ENCODE assay signal across 9 cellular contexts in the genomic region with DNA sequence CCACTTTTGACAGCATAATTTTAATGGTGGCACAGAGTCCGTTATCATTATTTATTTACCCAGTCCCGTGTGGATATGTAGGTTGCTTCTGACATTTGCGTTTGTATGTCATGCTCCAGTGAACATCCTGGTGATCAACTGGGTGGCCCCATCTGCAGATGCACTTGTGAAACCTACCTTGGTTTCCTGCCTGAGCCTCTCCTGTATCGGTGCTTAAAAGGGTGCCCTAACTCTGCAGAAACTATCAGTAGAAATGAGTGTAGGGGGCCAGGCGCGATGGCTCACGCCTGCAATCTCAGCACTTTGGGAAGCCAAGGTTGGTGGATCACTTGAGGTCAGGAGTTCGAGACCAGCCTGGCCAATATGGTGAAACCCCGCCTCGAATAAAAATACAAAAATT.
DNase-seq lines count a peak whose midpoint lies in the region; ATAC-seq and TF ChIP-seq lines count a peak whose summit lies in the region.
"Had no signal": no experiment of that assay in that cellular context is flagged by ENCODE, and none has a peak within 500 bp of the region (broad histone marks: within the 10 kb centered on the region; RNA-seq: fewer than 3 reads in every experiment).

No MANE protein-coding gene starts in this region.

- WGBS in SK-N-SH (ENCODE audit: low lambda C conversion rate): 93% methylated on average over 10 of the region's 10 CpGs
- 91% methylated on average over 10 of the region's 10 CpGs for WGBS in esophagus muscularis mucosa

- H3K9me3 Mint-ChIP-seq in activated CD4-positive, alpha-beta memory T cell treated with anti-CD3 and anti-CD28 coated beads, Interleukin-2, amount 10 ng/mL, durations not matched to agents 7 days and 5 days: no peaks in the 10 kb centered on the region

- H3K9me3 ChIP-seq in SK-N-SH (no peaks in the 10 kb centered on the region), esophagus muscularis mucosa (no peaks in the 10 kb centered on the region)
- H3K9me3 ChIP-seq: prostate gland had no signal

- TF ChIP-seq EP300 in SK-N-SH (IDR thresholded peaks at IDR 0.05; ENCODE audit: borderline replicate concordance in 1 of 2, low read depth in 1 of 2, low read length in 1 of 2) (no peak), esophagus muscularis mucosa (IDR thresholded peaks at IDR 0.05) (no peak)

- H3K36me3 ChIP-seq in SK-N-SH (replicated peaks in 1 of 2; ENCODE audit: control insufficient read depth in 1 of 2, insufficient read depth in 2 of 2, low read length in 1 of 2) (no peaks in the 10 kb centered on the region), esophagus muscularis mucosa (no peaks in the 10 kb centered on the region)
- H3K36me3 ChIP-seq: prostate gland had no signal

- no peaks in the 10 kb centered on the region for H3K9me2 ChIP-seq in SK-N-SH

- H3K36me3 Mint-ChIP-seq in activated CD4-positive, alpha-beta memory T cell treated with anti-CD3 and anti-CD28 coated beads, Interleukin-2, amount 10 ng/mL, durations not matched to agents 7 days and 5 days (ENCODE audit: low read depth): no peaks in the 10 kb centered on the region

- TF ChIP-seq CTCF in SK-N-SH (IDR thresholded peaks at IDR 0.05) (no peak), esophagus muscularis mucosa (IDR thresholded peaks at IDR 0.05) (no peak)

- H3K79me2 ChIP-seq in SK-N-SH (ENCODE audit: insufficient read depth): no peaks in the 10 kb centered on the region

- H3K4me3 Mint-ChIP-seq in activated CD4-positive, alpha-beta memory T cell treated with anti-CD3 and anti-CD28 coated beads, Interleukin-2, amount 10 ng/mL, durations not matched to agents 7 days and 5 days: peak overlapping the region; percentile 45

- H3K27me3 Mint-ChIP-seq in activated CD4-positive, alpha-beta memory T cell treated with anti-CD3 and anti-CD28 coated beads, Interleukin-2, amount 10 ng/mL, durations not matched to agents 7 days and 5 days: peaks cover 33% of the 10 kb centered on the region

- H3K4me2 ChIP-seq in SK-N-SH: no peak overlapping the region

- H2AFZ ChIP-seq in SK-N-SH (ENCODE audit: low read depth): no peak overlapping the region

- CTCF ChIA-PET in activated CD4-positive, alpha-beta memory T cell treated with anti-CD3 and anti-CD28 coated beads, Interleukin-2, amount 10 ng/mL, durations not matched to agents 7 days and 5 days (lab: Charles Lee): interaction anchor here (1.4 kb wide), 1 partner anchor 95 kb away, joined by 3 read pairs; no protein-coding TSS in a partner anchor
- CTCF ChIA-PET in SK-N-SH (lab: Yijun Ruan, JAX): interaction anchor here (0.9 kb wide), 1 partner anchor 42 kb away, joined by 3 read pairs; no protein-coding TSS in a partner anchor

- no peak for TF ChIP-seq RAD21 in SK-N-SH (IDR thresholded peaks at IDR 0.05; ENCODE audit: low read length)

- H3K9ac ChIP-seq in SK-N-SH: no peak overlapping the region

- H3K4me1 Mint-ChIP-seq in activated CD4-positive, alpha-beta memory T cell treated with anti-CD3 and anti-CD28 coated beads, Interleukin-2, amount 10 ng/mL, durations not matched to agents 7 days and 5 days: peaks cover 37% of the 10 kb centered on the region

- peak; percentile 80 for DNase-seq in GM19238 (ENCODE audit: insufficient read length, low spot score)
- peak; percentile 82 for DNase-seq in activated CD4-positive, alpha-beta memory T cell treated with anti-CD3 and anti-CD28 coated beads, Interleukin-2, amount 10 ng/mL, durations not matched to agents 7 days and 5 days
- peak; percentile 28 to 54 for DNase-seq in stimulated activated CD8-positive, alpha-beta memory T cell treated with anti-CD3 and anti-CD28 coated beads, Interleukin-15, amount 100 ng/mL, for 48 hours (ENCODE audit: low read depth in 2 of 2)
- DNase-seq in hippocampal formation (lab: John Stamatoyannopoulos, UW): no peak
- no peak for DNase-seq in SK-N-SH
- no peak for DNase-seq in NCI-H2196 treated with DMSO at 0.1 percent for 48 hours (lab: John Stamatoyannopoulos, UW; ENCODE audit: unreplicated experiment)
- DNase-seq in esophagus muscularis mucosa (ENCODE audit: extremely low spot score): no peak

- H3K27ac ChIP-seq in SK-N-SH (ENCODE audit: low read depth in 2 of 2, low read length in 1 of 2) (no peak overlapping the region), esophagus muscularis mucosa (replicated peaks in 1 of 4) (no peak overlapping the region)
- H3K27ac ChIP-seq: prostate gland had no signal

- peak; percentile 73 for ATAC-seq in HG02973 (IDR thresholded peaks at IDR 0.05; ENCODE audit: unreplicated experiment)

- H3K4me3 ChIP-seq in SK-N-SH (ENCODE audit: low read depth in 2 of 2, low read length in 1 of 2) (no peak overlapping the region), esophagus muscularis mucosa (no peak overlapping the region)
- H3K4me3 ChIP-seq: prostate gland had no signal

- intact Hi-C loops in esophagus muscularis mucosa (cut with DNase I): no loop called here

- peak overlapping the region; percentile 71 for H3K27ac Mint-ChIP-seq in activated CD4-positive, alpha-beta memory T cell treated with anti-CD3 and anti-CD28 coated beads, Interleukin-2, amount 10 ng/mL, durations not matched to agents 7 days and 5 days

- POLR2A ChIA-PET in activated CD4-positive, alpha-beta memory T cell treated with anti-CD3 and anti-CD28 coated beads, Interleukin-2, amount 10 ng/mL, durations not matched to agents 7 days and 5 days (lab: Charles Lee): interaction anchor here (1.4 kb wide), 1 partner anchor 96 kb away, joined by 4 read pairs; no protein-coding TSS in a partner anchor
- POLR2A ChIA-PET in SK-N-SH (lab: Yijun Ruan, JAX): no interaction called here

- TF ChIP-seq POLR2A in esophagus muscularis mucosa (IDR thresholded peaks at IDR 0.05; ENCODE audit: low read depth): no peak

- H3F3A ChIP-seq in SK-N-SH (replicated peaks; ENCODE audit: insufficient read depth): no peaks in the 10 kb centered on the region

- H3K4me1 ChIP-seq in SK-N-SH (ENCODE audit: control insufficient read depth in 1 of 2, insufficient read depth in 2 of 2, low read depth in 1 of 2, low read length in 1 of 2) (no peaks in the 10 kb centered on the region; a peak in 1 of 4 replicates), esophagus muscularis mucosa (no peaks in the 10 kb centered on the region)
- H3K4me1 ChIP-seq: prostate gland had no signal

- H3K27me3 ChIP-seq in SK-N-SH (ENCODE audit: insufficient read depth) (no peaks in the 10 kb centered on the region), esophagus muscularis mucosa (no peaks in the 10 kb centered on the region)

- H4K20me1 ChIP-seq in SK-N-SH (ENCODE audit: insufficient read depth): no peaks in the 10 kb centered on the region

TF ChIP-seq in SK-N-SH, 30 proteins besides CTCF, POLR2A, EP300 and RAD21:
- TF ChIP-seq MEF2A (IDR thresholded peaks at IDR 0.05; ENCODE audit: borderline replicate concordance, low read depth) (no peak), SMC3 (IDR thresholded peaks at IDR 0.05; ENCODE audit: low read depth, low read length) (no peak), PBX3 (IDR thresholded peaks at IDR 0.05) (no peak), POLR2AphosphoS5 (IDR thresholded peaks at IDR 0.05; ENCODE audit: low read depth, low read length) (no peak), EZH2phosphoT487 (IDR thresholded peaks at IDR 0.05; ENCODE audit: borderline replicate concordance, low read depth) (no peak), FOXJ3 (CRISPR knock-in tag; IDR thresholded peaks at IDR 0.05) (no peak), SIN3A (IDR thresholded peaks at IDR 0.05; ENCODE audit: borderline replicate concordance, low read depth, low read length) (no peak)

Comparison
In these comparisons a context has a peak if more than half of its experiments do, and no peak if none do; other contexts are left out.
1. DNase-seq: peak in GM19238 (single experiment), activated CD4-positive, alpha-beta memory T cell treated with anti-CD3 and anti-CD28 coated beads, Interleukin-2, amount 10 ng/mL, durations not matched to agents 7 days and 5 days (single experiment) and stimulated activated CD8-positive, alpha-beta memory T cell treated with anti-CD3 and anti-CD28 coated beads, Interleukin-15, amount 100 ng/mL, for 48 hours (2 of 2); none in hippocampal formation (0 of 2), SK-N-SH (single experiment), NCI-H2196 treated with DMSO at 0.1 percent for 48 hours (single experiment) and esophagus muscularis mucosa (single experiment).